Comparison of ENCODE assay signal across 1 cellular context in genomic region chr13:61664821-61665705, GRCh38.
TF ChIP-seq lines count a peak whose summit lies in the region.

No MANE protein-coding gene starts in this region.

TF ChIP-seq in HepG2, 621 proteins besides CTCF, POLR2A, EP300 and RAD21 (continued from another document and continues in another):
- peak; percentile 24 for TF ChIP-seq PHF5A (CRISPR knock-in tag; IDR thresholded peaks at IDR 0.05; ENCODE audit: low read depth, unreplicated experiment)
- no peak for TF ChIP-seq ZNF121 (CRISPR knock-in tag; IDR thresholded peaks at IDR 0.05)
- TF ChIP-seq NR1H2 (CRISPR knock-in tag; IDR thresholded peaks at IDR 0.05; ENCODE audit: borderline replicate concordance, low read depth): no peak
- peak; percentile 37; the same call in 1 of the 2 replicates for TF ChIP-seq ARID4A (CRISPR knock-in tag; IDR thresholded peaks at IDR 0.05; ENCODE audit: borderline replicate concordance)
- peak; percentile 58; the same call in 1 of the 2 replicates for TF ChIP-seq SPEN (CRISPR knock-in tag; IDR thresholded peaks at IDR 0.05; ENCODE audit: low read depth)
- TF ChIP-seq SOX6 (IDR thresholded peaks at IDR 0.05): no peak
- TF ChIP-seq SOX6 (CRISPR knock-in tag; IDR thresholded peaks at IDR 0.05): peak; percentile 89
- TF ChIP-seq GABPA (IDR thresholded peaks at IDR 0.05; ENCODE audit: low read depth, low read length): no peak
- 0 out of 2 replicates have a peak, but pooled peaks have one; percentile 1 for TF ChIP-seq GABPA (CRISPR knock-in tag; IDR thresholded peaks at IDR 0.05; ENCODE audit: low read depth)
- TF ChIP-seq ZNF576 (CRISPR knock-in tag; IDR thresholded peaks at IDR 0.05): no peak
- no peak for TF ChIP-seq ZNF737 (CRISPR knock-in tag; IDR thresholded peaks at IDR 0.05; ENCODE audit: borderline replicate concordance)
- 0 out of 2 replicates have a peak, but pooled peaks have one; percentile 52 for TF ChIP-seq ZNF792 (CRISPR knock-in tag; IDR thresholded peaks at IDR 0.05)
- TF ChIP-seq KDM2A (CRISPR knock-in tag; IDR thresholded peaks at IDR 0.05; ENCODE audit: borderline replicate concordance, low read depth): peak; percentile 28; the same call in 1 of the 2 replicates
- TF ChIP-seq POLR2AphosphoS2 (IDR thresholded peaks at IDR 0.05; ENCODE audit: low read depth, low read length): no peak
- no peak for TF ChIP-seq SP4 (CRISPR knock-in tag; IDR thresholded peaks at IDR 0.05)
- peak; percentile 28; the same call in 1 of the 2 replicates for TF ChIP-seq ZNF567 (CRISPR knock-in tag; IDR thresholded peaks at IDR 0.05; ENCODE audit: borderline replicate concordance)
- TF ChIP-seq ZNF296 (CRISPR knock-in tag; conservative IDR thresholded peaks at IDR 0.05): no peak
- TF ChIP-seq KMT2B (CRISPR knock-in tag; IDR thresholded peaks at IDR 0.05): no peak
- peak; percentile 61 for TF ChIP-seq ZNF605 (CRISPR knock-in tag; IDR thresholded peaks at IDR 0.05)
- TF ChIP-seq JUN (CRISPR knock-in tag; IDR thresholded peaks at IDR 0.05): peak; percentile 94
- no peak for TF ChIP-seq RFXAP (CRISPR knock-in tag; IDR thresholded peaks at IDR 0.05; ENCODE audit: borderline replicate concordance)
- no peak for TF ChIP-seq REL (CRISPR knock-in tag; conservative IDR thresholded peaks at IDR 0.05)
- TF ChIP-seq MAFF (IDR thresholded peaks at IDR 0.05; ENCODE audit: low read depth, low read length): peak; percentile 51; the same call in 1 of the 2 replicates
- peak; percentile 92 for TF ChIP-seq ESRRA (CRISPR knock-in tag; IDR thresholded peaks at IDR 0.05; ENCODE audit: low read depth)
- no peak for TF ChIP-seq ZNF720 (CRISPR knock-in tag; IDR thresholded peaks at IDR 0.05)
- peak; percentile 24; the same call in 1 of the 2 replicates for TF ChIP-seq DMAP1 (CRISPR knock-in tag; IDR thresholded peaks at IDR 0.05)
- no peak for TF ChIP-seq SNAPC2 (CRISPR knock-in tag; IDR thresholded peaks at IDR 0.05)
- peak; percentile 25; the same call in 1 of the 2 replicates for TF ChIP-seq SOX13 (IDR thresholded peaks at IDR 0.05)
- peak in 1 of 2 experiments; percentile 80; a peak in 2 of 4 replicates for TF ChIP-seq SOX13 (CRISPR knock-in tag; conservative IDR thresholded peaks at IDR 0.05 in 1 of 2, IDR thresholded peaks at IDR 0.05 in 1 of 2)
- TF ChIP-seq NFKBIZ (CRISPR knock-in tag; IDR thresholded peaks at IDR 0.05): peak; percentile 72; the same call in 1 of the 2 replicates
- TF ChIP-seq ZEB1 (IDR thresholded peaks at IDR 0.05; ENCODE audit: insufficient replicate concordance, low read depth): no peak
- no peak for TF ChIP-seq DBP (CRISPR knock-in tag; IDR thresholded peaks at IDR 0.05; ENCODE audit: not compliant biosample characterization)
- no peak for TF ChIP-seq TERF1 (CRISPR knock-in tag; IDR thresholded peaks at IDR 0.05)
- no peak for TF ChIP-seq PAX8 (CRISPR knock-in tag; IDR thresholded peaks at IDR 0.05; ENCODE audit: borderline replicate concordance)
- peak; percentile 85; the same call in 1 of the 2 replicates for TF ChIP-seq ZGPAT (CRISPR knock-in tag; IDR thresholded peaks at IDR 0.05)
- peak; percentile 72 for TF ChIP-seq KDM1A (CRISPR knock-in tag; IDR thresholded peaks at IDR 0.05)
- 0 out of 2 replicates have a peak, but pooled peaks have one; percentile 43 for TF ChIP-seq RNF219 (CRISPR knock-in tag; IDR thresholded peaks at IDR 0.05)
- TF ChIP-seq ZNF550 (CRISPR knock-in tag; IDR thresholded peaks at IDR 0.05; ENCODE audit: borderline replicate concordance): no peak
- TF ChIP-seq MAFG (CRISPR knock-in tag; IDR thresholded peaks at IDR 0.05): peak; percentile 64; the same call in 1 of the 2 replicates
- peak; percentile 14; the same call in 1 of the 2 replicates for TF ChIP-seq ZNF574 (CRISPR knock-in tag; IDR thresholded peaks at IDR 0.05)
- TF ChIP-seq NKX3-1 (CRISPR knock-in tag; IDR thresholded peaks at IDR 0.05): no peak
- peak; percentile 58 for TF ChIP-seq ZNF414 (CRISPR knock-in tag; IDR thresholded peaks at IDR 0.05)
- peak; percentile 79 to 93 for TF ChIP-seq NR2F1 (CRISPR knock-in tag; IDR thresholded peaks at IDR 0.05)
- TF ChIP-seq EED (CRISPR knock-in tag; IDR thresholded peaks at IDR 0.05): peak; percentile 48; the same call in 1 of the 2 replicates
- peak; percentile 87 for TF ChIP-seq MED1 (CRISPR knock-in tag; IDR thresholded peaks at IDR 0.05)
- peak; percentile 45; the same call in 1 of the 2 replicates for TF ChIP-seq IRF9 (CRISPR knock-in tag; IDR thresholded peaks at IDR 0.05; ENCODE audit: borderline replicate concordance)
- no peak for TF ChIP-seq ISX (CRISPR knock-in tag; conservative IDR thresholded peaks at IDR 0.05)
- peak; percentile 55; the same call in 1 of the 2 replicates for TF ChIP-seq ZNF138 (CRISPR knock-in tag; IDR thresholded peaks at IDR 0.05; ENCODE audit: low read depth)
- TF ChIP-seq NFKB2 (CRISPR knock-in tag; IDR thresholded peaks at IDR 0.05; ENCODE audit: borderline replicate concordance): peak; percentile 64; the same call in 1 of the 2 replicates
- peak; percentile 59; the same call in 1 of the 2 replicates for TF ChIP-seq NFE2 (CRISPR knock-in tag; IDR thresholded peaks at IDR 0.05)
- TF ChIP-seq ZNF709 (CRISPR knock-in tag; IDR thresholded peaks at IDR 0.05): peak; percentile 71; the same call in 1 of the 2 replicates
- no peak for TF ChIP-seq ZNF784 (CRISPR knock-in tag; IDR thresholded peaks at IDR 0.05; ENCODE audit: borderline replicate concordance)
- TF ChIP-seq MIXL1 (CRISPR knock-in tag; IDR thresholded peaks at IDR 0.05): peak; percentile 92
- peak; percentile 65 for TF ChIP-seq HDAC1 (CRISPR knock-in tag; IDR thresholded peaks at IDR 0.05)
- peak; percentile 84 for TF ChIP-seq SOX5 (CRISPR knock-in tag; IDR thresholded peaks at IDR 0.05; ENCODE audit: borderline replicate concordance)
